ENCODE assay signal across 8 cellular contexts in the genomic region with DNA sequence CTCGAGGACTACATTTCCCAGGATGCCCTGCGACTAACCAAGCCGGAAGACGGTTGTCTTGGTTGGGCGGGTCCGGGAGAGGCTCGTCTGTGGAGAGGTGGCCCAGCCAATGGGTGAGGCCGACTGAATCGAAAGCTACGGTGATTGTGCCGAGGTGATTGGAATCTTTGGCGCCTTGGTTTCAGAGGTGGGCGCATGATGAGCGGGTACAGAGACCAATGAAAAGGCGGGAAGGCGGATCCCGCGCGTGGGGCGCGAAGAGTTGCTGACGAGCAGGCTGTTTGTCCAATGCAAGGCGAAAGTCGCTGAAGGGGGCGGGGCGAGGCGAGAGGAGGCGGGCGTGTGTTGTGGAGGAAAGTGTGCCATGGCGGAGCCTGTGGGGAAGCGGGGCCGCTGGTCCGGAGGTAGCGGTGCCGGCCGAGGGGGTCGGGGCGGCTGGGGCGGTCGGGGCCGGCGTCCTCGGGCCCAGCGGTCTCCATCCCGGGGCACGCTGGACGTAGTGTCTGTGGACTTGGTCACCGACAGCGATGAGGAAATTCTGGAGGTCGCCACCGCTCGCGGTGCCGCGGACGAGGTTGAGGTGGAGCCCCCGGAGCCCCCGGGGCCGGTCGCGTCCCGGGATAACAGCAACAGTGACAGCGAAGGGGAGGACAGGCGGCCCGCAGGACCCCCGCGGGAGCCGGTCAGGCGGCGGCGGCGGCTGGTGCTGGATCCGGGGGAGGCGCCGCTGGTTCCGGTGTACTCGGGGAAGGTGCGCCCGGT. TPM values are rescaled to one million over a fixed set of nuclear protein-coding genes. Genes with fewer than 3 reads are reported as not detected.
DNase-seq lines count a peak whose midpoint lies in the region; ATAC-seq and TF ChIP-seq lines count a peak whose summit lies in the region.

A gene (plus strand): TSS at position 290 of the 762 bp plus-strand sequence. CDS start 75 bp downstream, at position 365.

- peak within 1 kb of the TSS; percentile 90 for H3K27ac ChIP-seq in upper lobe of right lung

- H3K4me3 ChIP-seq in upper lobe of right lung, result peak within 1 kb of the TSS; percentile 99

- no peaks in the 10 kb centered on the region for H3K27me3 ChIP-seq in upper lobe of right lung

- TF ChIP-seq CTCF in GM13977 (IDR thresholded peaks at IDR 0.05; ENCODE audit: extremely low read depth, insufficient read depth, missing control alignments), result no peak
- no peak for TF ChIP-seq CTCF in upper lobe of right lung (IDR thresholded peaks at IDR 0.05)

- H3K36me3 ChIP-seq in upper lobe of right lung, result peaks cover 28% of the 10 kb centered on the region

- peaks cover 9% of the 10 kb centered on the region for H3K4me1 ChIP-seq in upper lobe of right lung

- peaks cover 22% of the 10 kb centered on the region for H3K36me3 Mint-ChIP-seq in T-helper 1 cell treated with Interleukin-12 subunit alpha and Interleukin-12 subunit beta and Interleukin-4 antibody, amounts not matched to agents 30 μg/mL and 1 μg/mL, for 36 hours (ENCODE audit: low read depth)

- ATAC-seq in HG02884 (IDR thresholded peaks at IDR 0.05; ENCODE audit: unreplicated experiment), result peak; percentile 90
- ATAC-seq in left cardiac atrium, result peak; percentile 99
- ATAC-seq in upper lobe of right lung, result peak; percentile 97

- DNase-seq in GM13977 (ENCODE audit: low spot score) (peak; percentile 100), NCI-H1694 (lab: John Stamatoyannopoulos, UW) (peak; percentile 97), amniotic stem cell (lab: John Stamatoyannopoulos, UW) (peak; percentile 99), left cardiac atrium (peak; percentile 99), posterior vena cava (ENCODE audit: low spot score) (peak; percentile 100), upper lobe of right lung (peak; percentile 99)

- intact Hi-C loops in left cardiac atrium (cut with DNase I), result no loop called here
- intact Hi-C loops in posterior vena cava (cut with DNase I), result no loop called here
- intact Hi-C loops in upper lobe of right lung (cut with DNase I), result no loop called here

- H3K4me3 Mint-ChIP-seq in T-helper 1 cell treated with Interleukin-12 subunit alpha and Interleukin-12 subunit beta and Interleukin-4 antibody, amounts not matched to agents 30 μg/mL and 1 μg/mL, for 36 hours, result peak within 1 kb of the TSS; percentile 94

- no peaks in the 10 kb centered on the region for H3K9me3 ChIP-seq in upper lobe of right lung

- peaks cover 24% of the 10 kb centered on the region for H3K4me1 Mint-ChIP-seq in T-helper 1 cell treated with Interleukin-12 subunit alpha and Interleukin-12 subunit beta and Interleukin-4 antibody, amounts not matched to agents 30 μg/mL and 1 μg/mL, for 36 hours (ENCODE audit: low read depth)

- no peaks in the 10 kb centered on the region for H3K9me3 Mint-ChIP-seq in T-helper 1 cell treated with Interleukin-12 subunit alpha and Interleukin-12 subunit beta and Interleukin-4 antibody, amounts not matched to agents 30 μg/mL and 1 μg/mL, for 36 hours

- in situ Hi-C loops in GM13977 (cut with MboI; ENCODE audit: low pct_unique_long_range_greater_than_20kb, low sequenced_read_pairs, unreplicated experiment), result no loop called here

- H3K27me3 Mint-ChIP-seq in T-helper 1 cell treated with Interleukin-12 subunit alpha and Interleukin-12 subunit beta and Interleukin-4 antibody, amounts not matched to agents 30 μg/mL and 1 μg/mL, for 36 hours (ENCODE audit: low read depth), result no peaks in the 10 kb centered on the region

- H3K27ac Mint-ChIP-seq in T-helper 1 cell treated with Interleukin-12 subunit alpha and Interleukin-12 subunit beta and Interleukin-4 antibody, amounts not matched to agents 30 μg/mL and 1 μg/mL, for 36 hours, result peak within 1 kb of the TSS; percentile 92

RNA-seq across cellular contexts. Expression of the gene that starts here (rescaled TPM):
- total RNA-seq in left cardiac atrium, result 10 to 100 TPM; 15.0 to 18.3 TPM
- total RNA-seq in posterior vena cava, result 10 to 100 TPM; 19.5 to 20.2 TPM
- total RNA-seq in upper lobe of right lung, result 36.3 TPM

Comparison
In these comparisons a context has a peak if more than half of its experiments do, and no peak if none do; other contexts are left out.
1. Peak in every context shown above with its lines: DNase-seq, ATAC-seq, H3K4me3 ChIP-seq and H3K27ac ChIP-seq.